30 cellular contexts compared by ENCODE assay signal in the genomic region with DNA sequence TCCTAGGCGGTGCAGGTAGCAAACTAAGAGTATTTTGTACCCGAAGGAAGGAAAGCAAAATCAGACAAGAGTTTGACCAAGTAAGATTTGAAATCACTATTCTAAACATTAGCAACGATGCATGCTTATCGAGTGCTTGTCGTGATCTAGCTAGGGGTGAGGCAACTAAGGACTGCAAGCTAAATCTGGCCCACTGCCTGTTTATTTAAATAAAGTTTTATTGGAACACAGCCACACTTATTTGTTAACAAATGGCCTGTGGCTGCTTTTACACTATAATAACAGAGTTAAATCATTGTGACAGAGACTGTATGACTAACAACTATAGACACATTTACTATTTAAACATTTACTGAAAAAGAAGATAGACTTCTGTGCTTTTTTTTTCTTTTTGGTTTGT.
"Had no signal": no experiment of that assay in that cellular context is flagged by ENCODE, and none has a peak within 500 bp of the region (broad histone marks: within the 10 kb centered on the region; RNA-seq: fewer than 3 reads in every experiment).

No MANE protein-coding gene starts in this region.

- H3K36me3 ChIP-seq: ascending aorta, breast epithelium, cardiac muscle cell, colonic mucosa had no signal

- H3K36me3 Mint-ChIP-seq: activated naive CD4-positive, alpha-beta T cell treated with anti-CD3 and anti-CD28 coated beads, Interleukin-2, amount 50 U/mL, for 72 hours; brain had no signal

- H3K4me3 ChIP-seq: ascending aorta, breast epithelium, cardiac muscle cell, colonic mucosa had no signal

- H3K4me1 Mint-ChIP-seq: brain had no signal

- H3K4me1 ChIP-seq: ascending aorta, breast epithelium, colonic mucosa had no signal

- FAIRE-seq: endometrium, endothelial cell of umbilical vein, frontal cortex had no signal

- DNase-seq: activated CD4-positive, alpha-beta memory T cell treated with anti-CD3 and anti-CD28 coated beads, Interleukin-2, amount 10 ng/mL, durations not matched to agents 7 days and 5 days; activated CD4-positive, alpha-beta T cell treated with anti-CD3 and anti-CD28 coated beads for 36 hours; activated CD4-positive, alpha-beta T cell treated with anti-CD3 and anti-CD28 coated beads, Interleukin-2, amount 10 ng/mL, durations not matched to agents 7 days and 5 days; activated CD4-positive, alpha-beta T cell treated with anti-CD3 and anti-CD28 coated beads, Interleukin-2, amount 50 U/mL, for 4 hours; activated CD4-positive, CD25-positive, alpha-beta regulatory T cell; activated CD4-positive, CD25-positive, alpha-beta regulatory T cell treated with anti-CD3 and anti-CD28 coated beads, Interleukin-2, amount 50 U/mL, for 72 hours; activated CD8-positive, alpha-beta memory T cell treated with anti-CD3 and anti-CD28 coated beads, Interleukin-2, amount 50 U/mL, for 48 hours; activated gamma-delta T cell; activated naive CD4-positive, alpha-beta T cell; activated naive CD4-positive, alpha-beta T cell treated with anti-CD3 and anti-CD28 coated beads, Interleukin-2, amount 10 ng/mL, durations not matched to agents 7 days and 5 days; activated naive CD8-positive, alpha-beta T cell treated with anti-CD3 and anti-CD28 coated beads, Interleukin-2, amount 10 ng/mL, durations not matched to agents 7 days and 5 days; activated T-cell treated with anti-CD3 and anti-CD28 coated beads for 4 hours; activated T-cell treated with anti-CD3 and anti-CD28 coated beads, Interleukin-2, amount 50 U/mL, for 24 hours; activated T-cell treated with anti-CD3 and anti-CD28 coated beads, Interleukin-2, amount 50 U/mL, for 72 hours; central memory CD4-positive, alpha-beta T cell; cerebellar nuclear complex; colonic mucosa; effector CD8-positive, alpha-beta T cell; foreskin fibroblast; head of caudate nucleus; T-helper 2 cell had no signal

- H3K27ac Mint-ChIP-seq: activated CD4-positive, alpha-beta memory T cell treated with anti-CD3 and anti-CD28 coated beads, Interleukin-2, amount 10 ng/mL, durations not matched to agents 7 days and 5 days; activated CD4-positive, alpha-beta T cell treated with anti-CD3 and anti-CD28 coated beads for 36 hours; activated CD4-positive, alpha-beta T cell treated with anti-CD3 and anti-CD28 coated beads, Interleukin-2, amount 10 ng/mL, durations not matched to agents 7 days and 5 days; activated naive CD4-positive, alpha-beta T cell treated with anti-CD3 and anti-CD28 coated beads, Interleukin-2, amount 10 ng/mL, durations not matched to agents 7 days and 5 days; activated naive CD8-positive, alpha-beta T cell treated with anti-CD3 and anti-CD28 coated beads, Interleukin-2, amount 10 ng/mL, durations not matched to agents 7 days and 5 days; activated T-cell treated with anti-CD3 and anti-CD28 coated beads, Interleukin-2, amount 50 U/mL, for 24 hours; activated T-cell treated with anti-CD3 and anti-CD28 coated beads, Interleukin-2, amount 50 U/mL, for 72 hours; brain had no signal

- H3K9me3 ChIP-seq: ascending aorta, breast epithelium, colonic mucosa had no signal

- H3K27ac ChIP-seq: ascending aorta, breast epithelium, cardiac muscle cell, colonic mucosa, epithelial cell of prostate had no signal

- H3K27me3 ChIP-seq: ascending aorta, breast epithelium, cardiac muscle cell, colonic mucosa had no signal

- H3K4me3 Mint-ChIP-seq: activated CD4-positive, alpha-beta memory T cell treated with anti-CD3 and anti-CD28 coated beads, Interleukin-2, amount 10 ng/mL, durations not matched to agents 7 days and 5 days; activated CD4-positive, alpha-beta T cell treated with anti-CD3 and anti-CD28 coated beads for 36 hours; activated CD4-positive, alpha-beta T cell treated with anti-CD3 and anti-CD28 coated beads, Interleukin-2, amount 10 ng/mL, durations not matched to agents 7 days and 5 days; activated naive CD4-positive, alpha-beta T cell treated with anti-CD3 and anti-CD28 coated beads, Interleukin-2, amount 10 ng/mL, durations not matched to agents 7 days and 5 days; activated naive CD8-positive, alpha-beta T cell treated with anti-CD3 and anti-CD28 coated beads, Interleukin-2, amount 10 ng/mL, durations not matched to agents 7 days and 5 days; activated T-cell treated with anti-CD3 and anti-CD28 coated beads, Interleukin-2, amount 50 U/mL, for 24 hours; activated T-cell treated with anti-CD3 and anti-CD28 coated beads, Interleukin-2, amount 50 U/mL, for 72 hours; brain had no signal

- H3K9me3 Mint-ChIP-seq: activated CD4-positive, alpha-beta memory T cell treated with anti-CD3 and anti-CD28 coated beads, Interleukin-2, amount 10 ng/mL, durations not matched to agents 7 days and 5 days; activated T-cell treated with anti-CD3 and anti-CD28 coated beads, Interleukin-2, amount 50 U/mL, for 24 hours had no signal

- H3K27me3 Mint-ChIP-seq: activated CD4-positive, alpha-beta memory T cell treated with anti-CD3 and anti-CD28 coated beads, Interleukin-2, amount 10 ng/mL, durations not matched to agents 7 days and 5 days; activated CD4-positive, alpha-beta T cell treated with anti-CD3 and anti-CD28 coated beads for 36 hours; activated CD4-positive, alpha-beta T cell treated with anti-CD3 and anti-CD28 coated beads, Interleukin-2, amount 10 ng/mL, durations not matched to agents 7 days and 5 days; activated naive CD4-positive, alpha-beta T cell treated with anti-CD3 and anti-CD28 coated beads, Interleukin-2, amount 10 ng/mL, durations not matched to agents 7 days and 5 days; activated naive CD8-positive, alpha-beta T cell treated with anti-CD3 and anti-CD28 coated beads, Interleukin-2, amount 10 ng/mL, durations not matched to agents 7 days and 5 days; activated T-cell treated with anti-CD3 and anti-CD28 coated beads, Interleukin-2, amount 50 U/mL, for 24 hours had no signal

- ATAC-seq: activated CD4-positive, alpha-beta T cell treated with anti-CD3 and anti-CD28 coated beads for 36 hours; activated naive CD4-positive, alpha-beta T cell treated with anti-CD3 and anti-CD28 coated beads, Interleukin-2, amount 50 U/mL, for 72 hours; activated T-cell treated with anti-CD3 and anti-CD28 coated beads, Interleukin-2, amount 50 U/mL, for 72 hours had no signal
